Comparison of ENCODE assay signal across 27 cellular contexts in the genomic region with DNA sequence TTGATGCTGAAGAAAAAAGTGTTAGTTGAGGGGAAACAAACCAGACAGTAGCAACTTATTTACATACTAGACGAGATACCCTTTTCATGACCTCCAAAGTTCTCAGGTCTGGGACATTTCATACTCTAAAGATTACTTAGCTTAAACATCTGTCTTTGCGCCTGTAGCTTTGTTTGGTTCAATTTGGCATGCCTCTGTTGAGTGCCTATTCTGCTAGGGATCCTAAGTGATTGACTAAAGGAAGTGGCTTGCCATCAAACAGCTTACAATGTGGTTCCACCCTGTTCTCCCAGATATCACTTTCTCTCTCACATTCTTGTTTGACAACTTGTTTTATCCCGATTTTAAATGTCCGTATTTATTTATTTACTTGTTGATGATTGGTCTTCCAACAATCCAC.
DNase-seq lines count a peak whose midpoint lies in the region; ATAC-seq and TF ChIP-seq lines count a peak whose summit lies in the region.
"Had no signal": no experiment of that assay in that cellular context is flagged by ENCODE, and none has a peak within 500 bp of the region (broad histone marks: within the 10 kb centered on the region; RNA-seq: fewer than 3 reads in every experiment).

No MANE protein-coding gene starts in this region.

- H3K4me3 ChIP-seq in PC-9: no peak overlapping the region
- H3K4me3 ChIP-seq: BLaER1 treated with 17β-estradiol and CSF1 and Interleukin-3, amounts not matched to agents 10 nM and 100 nM; gastroesophageal sphincter; HAP-1; tibial nerve had no signal

- H3F3A ChIP-seq in PC-9 (ENCODE audit: insufficient read depth, low read depth): no peaks in the 10 kb centered on the region

- no peaks in the 10 kb centered on the region for H3K79me2 ChIP-seq in PC-9 (ENCODE audit: low read depth)

- no peaks in the 10 kb centered on the region for H3K9me3 Mint-ChIP-seq in activated naive CD8-positive, alpha-beta T cell (ENCODE audit: low read depth)
- H3K9me3 Mint-ChIP-seq in activated naive CD8-positive, alpha-beta T cell treated with anti-CD3 and anti-CD28 coated beads for 36 hours: no peaks in the 10 kb centered on the region
- peaks cover 17% of the 10 kb centered on the region for H3K9me3 Mint-ChIP-seq in T-helper 2 cell treated with Interferon-gamma antibody and Interleukin-4, amounts not matched to agents 5 μg/mL and 100 μg/mL, for 36 hours
- H3K9me3 Mint-ChIP-seq: activated T-cell treated with anti-CD3 and anti-CD28 coated beads, Interleukin-2, amount 50 U/mL, for 4 hours; natural killer cell; stimulated activated effector memory CD8-positive, alpha-beta T cell treated with anti-CD3 and anti-CD28 coated beads, Interleukin-12 subunit alpha, Interleukin-12 subunit beta, amount 100 ng/mL, for 72 hours had no signal

- no peaks in the 10 kb centered on the region for H3K9me2 ChIP-seq in PC-9 (ENCODE audit: insufficient read depth)

- intact Hi-C loops in PC-9 (cut with micrococcal nuclease; ENCODE audit: unreplicated experiment): no loop called here

- H3K4me3 Mint-ChIP-seq in activated naive CD8-positive, alpha-beta T cell: no peak overlapping the region
- no peak overlapping the region for H3K4me3 Mint-ChIP-seq in activated naive CD8-positive, alpha-beta T cell treated with anti-CD3 and anti-CD28 coated beads for 36 hours
- peak overlapping the region; percentile 48 for H3K4me3 Mint-ChIP-seq in T-helper 2 cell treated with Interferon-gamma antibody and Interleukin-4, amounts not matched to agents 5 μg/mL and 100 μg/mL, for 36 hours
- H3K4me3 Mint-ChIP-seq: activated CD8-positive, alpha-beta memory T cell treated with anti-CD3 and anti-CD28 coated beads, Interleukin-2, amount 10 ng/mL, durations not matched to agents 7 days and 5 days; activated T-cell treated with anti-CD3 and anti-CD28 coated beads, Interleukin-2, amount 50 U/mL, for 4 hours; natural killer cell; stimulated activated effector memory CD8-positive, alpha-beta T cell treated with anti-CD3 and anti-CD28 coated beads, Interleukin-12 subunit alpha, Interleukin-12 subunit beta, amount 100 ng/mL, for 72 hours had no signal

- no peaks in the 10 kb centered on the region for H3K4me1 ChIP-seq in PC-9 (replicated peaks; ENCODE audit: insufficient read depth)
- H3K4me1 ChIP-seq: BLaER1 treated with 17β-estradiol and CSF1 and Interleukin-3, amounts not matched to agents 10 nM and 100 nM; HAP-1 had no signal

- H3K27me3 ChIP-seq in PC-9 (ENCODE audit: insufficient read depth, low read depth): no peaks in the 10 kb centered on the region
- H3K27me3 ChIP-seq: BLaER1 treated with 17β-estradiol and CSF1 and Interleukin-3, amounts not matched to agents 10 nM and 100 nM; gastroesophageal sphincter; tibial nerve had no signal

- no peak for ATAC-seq in HG03159 (IDR thresholded peaks at IDR 0.05; ENCODE audit: unreplicated experiment)
- ATAC-seq: activated CD8-positive, alpha-beta memory T cell treated with anti-CD3 and anti-CD28 coated beads, Interleukin-2, amount 10 ng/mL, durations not matched to agents 7 days and 5 days; activated T-cell treated with anti-CD3 and anti-CD28 coated beads, Interleukin-2, amount 50 U/mL, for 4 hours; gastroesophageal sphincter; HepG2; natural killer cell; stimulated activated effector memory CD8-positive, alpha-beta T cell treated with anti-CD3 and anti-CD28 coated beads, Interleukin-12 subunit alpha, Interleukin-12 subunit beta, amount 100 ng/mL, for 72 hours had no signal

- H3K36me3 ChIP-seq in PC-9 (ENCODE audit: low read depth): no peaks in the 10 kb centered on the region
- H3K36me3 ChIP-seq: BLaER1 treated with 17β-estradiol and CSF1 and Interleukin-3, amounts not matched to agents 10 nM and 100 nM; gastroesophageal sphincter; HAP-1; tibial nerve; WERI-Rb-1 had no signal

- POLR2A ChIA-PET in PC-9 (lab: Charles Lee; ENCODE audit: unreplicated experiment): no interaction called here

- CTCF ChIA-PET in PC-9 (lab: Charles Lee): no interaction called here

- H3K9me3 ChIP-seq in PC-9 (ENCODE audit: insufficient read depth, low read depth): no peaks in the 10 kb centered on the region
- H3K9me3 ChIP-seq: BLaER1 treated with 17β-estradiol and CSF1 and Interleukin-3, amounts not matched to agents 10 nM and 100 nM; gastroesophageal sphincter; HAP-1; tibial nerve had no signal

- H3K4me1 Mint-ChIP-seq in activated naive CD8-positive, alpha-beta T cell (ENCODE audit: low read depth): peaks cover 42% of the 10 kb centered on the region
- H3K4me1 Mint-ChIP-seq in activated naive CD8-positive, alpha-beta T cell treated with anti-CD3 and anti-CD28 coated beads for 36 hours: peaks cover 23% of the 10 kb centered on the region
- H3K4me1 Mint-ChIP-seq in T-helper 2 cell treated with Interferon-gamma antibody and Interleukin-4, amounts not matched to agents 5 μg/mL and 100 μg/mL, for 36 hours (ENCODE audit: low read depth): peaks cover 33% of the 10 kb centered on the region
- H3K4me1 Mint-ChIP-seq: activated CD8-positive, alpha-beta memory T cell treated with anti-CD3 and anti-CD28 coated beads, Interleukin-2, amount 10 ng/mL, durations not matched to agents 7 days and 5 days; natural killer cell; stimulated activated effector memory CD8-positive, alpha-beta T cell treated with anti-CD3 and anti-CD28 coated beads, Interleukin-12 subunit alpha, Interleukin-12 subunit beta, amount 100 ng/mL, for 72 hours had no signal

- H3K36me3 Mint-ChIP-seq in activated naive CD8-positive, alpha-beta T cell: peaks cover 2% of the 10 kb centered on the region
- no peaks in the 10 kb centered on the region for H3K36me3 Mint-ChIP-seq in activated naive CD8-positive, alpha-beta T cell treated with anti-CD3 and anti-CD28 coated beads for 36 hours
- H3K36me3 Mint-ChIP-seq in T-helper 2 cell treated with Interferon-gamma antibody and Interleukin-4, amounts not matched to agents 5 μg/mL and 100 μg/mL, for 36 hours (ENCODE audit: low read depth): peaks cover 5% of the 10 kb centered on the region
- H3K36me3 Mint-ChIP-seq: activated CD8-positive, alpha-beta memory T cell treated with anti-CD3 and anti-CD28 coated beads, Interleukin-2, amount 10 ng/mL, durations not matched to agents 7 days and 5 days; natural killer cell; stimulated activated effector memory CD8-positive, alpha-beta T cell treated with anti-CD3 and anti-CD28 coated beads, Interleukin-12 subunit alpha, Interleukin-12 subunit beta, amount 100 ng/mL, for 72 hours had no signal

- H4K20me1 ChIP-seq in PC-9 (ENCODE audit: insufficient read depth): no peaks in the 10 kb centered on the region
- H4K20me1 ChIP-seq: BLaER1 treated with 17β-estradiol and CSF1 and Interleukin-3, amounts not matched to agents 10 nM and 100 nM had no signal

- no peak for TF ChIP-seq CTCF in PC-9 (conservative IDR thresholded peaks at IDR 0.05)

- peak overlapping the region; percentile 81 for H3K27ac Mint-ChIP-seq in activated naive CD8-positive, alpha-beta T cell
- H3K27ac Mint-ChIP-seq in activated naive CD8-positive, alpha-beta T cell treated with anti-CD3 and anti-CD28 coated beads for 36 hours: no peak overlapping the region
- H3K27ac Mint-ChIP-seq in T-helper 2 cell treated with Interferon-gamma antibody and Interleukin-4, amounts not matched to agents 5 μg/mL and 100 μg/mL, for 36 hours: peak overlapping the region; percentile 49
- H3K27ac Mint-ChIP-seq: activated CD8-positive, alpha-beta memory T cell treated with anti-CD3 and anti-CD28 coated beads, Interleukin-2, amount 10 ng/mL, durations not matched to agents 7 days and 5 days; natural killer cell; stimulated activated effector memory CD8-positive, alpha-beta T cell treated with anti-CD3 and anti-CD28 coated beads, Interleukin-12 subunit alpha, Interleukin-12 subunit beta, amount 100 ng/mL, for 72 hours had no signal

- no peak for DNase-seq in activated naive CD8-positive, alpha-beta T cell treated with anti-CD3 and anti-CD28 coated beads for 36 hours
- DNase-seq in NCI-H345 treated with DMSO at 0.1 percent for 48 hours (lab: John Stamatoyannopoulos, UW; ENCODE audit: unreplicated experiment): peak; percentile 51
- DNase-seq in T-helper 2 cell treated with Interferon-gamma antibody and Interleukin-4, amounts not matched to agents 5 μg/mL and 100 μg/mL, for 36 hours (ENCODE audit: low spot score): no peak
- no peak for DNase-seq in PC-9
- DNase-seq in HuH-7.5 (ENCODE audit: low spot score): no peak
- DNase-seq: activated CD4-positive, alpha-beta T cell treated with anti-CD3 and anti-CD28 coated beads for 4 hours; activated CD8-positive, alpha-beta memory T cell treated with anti-CD3 and anti-CD28 coated beads, Interleukin-2, amount 10 ng/mL, durations not matched to agents 7 days and 5 days; activated gamma-delta T cell treated with Interleukin-2 at 50 U/mL for 16 hours; activated T-cell treated with anti-CD3 and anti-CD28 coated beads, Interleukin-2, amount 50 U/mL, for 4 hours; amygdala; Calu3; Kasumi-1; midbrain; natural killer cell; NCI-H1417; NCI-H2029; OCI-M1; T-helper 9 cell; WERI-Rb-1 had no signal

- no peaks in the 10 kb centered on the region for H3K27me3 Mint-ChIP-seq in activated naive CD8-positive, alpha-beta T cell
- no peaks in the 10 kb centered on the region for H3K27me3 Mint-ChIP-seq in activated naive CD8-positive, alpha-beta T cell treated with anti-CD3 and anti-CD28 coated beads for 36 hours
- no peaks in the 10 kb centered on the region for H3K27me3 Mint-ChIP-seq in T-helper 2 cell treated with Interferon-gamma antibody and Interleukin-4, amounts not matched to agents 5 μg/mL and 100 μg/mL, for 36 hours (ENCODE audit: low read depth)
- H3K27me3 Mint-ChIP-seq: activated CD8-positive, alpha-beta memory T cell treated with anti-CD3 and anti-CD28 coated beads, Interleukin-2, amount 10 ng/mL, durations not matched to agents 7 days and 5 days had no signal

- no TSS peak for BruUV-seq in PC-9 (replicated peaks; lab: Mats Ljungman, UMichigan)

- no peak overlapping the region for H3K27ac ChIP-seq in PC-9
- H3K27ac ChIP-seq: BLaER1 treated with 17β-estradiol and CSF1 and Interleukin-3, amounts not matched to agents 10 nM and 100 nM; gastroesophageal sphincter; tibial nerve; WERI-Rb-1 had no signal

- H2AFZ ChIP-seq in PC-9: no peak overlapping the region

- no peak overlapping the region for H3K4me2 ChIP-seq in PC-9
- H3K4me2 ChIP-seq: BLaER1 treated with 17β-estradiol and CSF1 and Interleukin-3, amounts not matched to agents 10 nM and 100 nM had no signal
